In the genomic region with DNA sequence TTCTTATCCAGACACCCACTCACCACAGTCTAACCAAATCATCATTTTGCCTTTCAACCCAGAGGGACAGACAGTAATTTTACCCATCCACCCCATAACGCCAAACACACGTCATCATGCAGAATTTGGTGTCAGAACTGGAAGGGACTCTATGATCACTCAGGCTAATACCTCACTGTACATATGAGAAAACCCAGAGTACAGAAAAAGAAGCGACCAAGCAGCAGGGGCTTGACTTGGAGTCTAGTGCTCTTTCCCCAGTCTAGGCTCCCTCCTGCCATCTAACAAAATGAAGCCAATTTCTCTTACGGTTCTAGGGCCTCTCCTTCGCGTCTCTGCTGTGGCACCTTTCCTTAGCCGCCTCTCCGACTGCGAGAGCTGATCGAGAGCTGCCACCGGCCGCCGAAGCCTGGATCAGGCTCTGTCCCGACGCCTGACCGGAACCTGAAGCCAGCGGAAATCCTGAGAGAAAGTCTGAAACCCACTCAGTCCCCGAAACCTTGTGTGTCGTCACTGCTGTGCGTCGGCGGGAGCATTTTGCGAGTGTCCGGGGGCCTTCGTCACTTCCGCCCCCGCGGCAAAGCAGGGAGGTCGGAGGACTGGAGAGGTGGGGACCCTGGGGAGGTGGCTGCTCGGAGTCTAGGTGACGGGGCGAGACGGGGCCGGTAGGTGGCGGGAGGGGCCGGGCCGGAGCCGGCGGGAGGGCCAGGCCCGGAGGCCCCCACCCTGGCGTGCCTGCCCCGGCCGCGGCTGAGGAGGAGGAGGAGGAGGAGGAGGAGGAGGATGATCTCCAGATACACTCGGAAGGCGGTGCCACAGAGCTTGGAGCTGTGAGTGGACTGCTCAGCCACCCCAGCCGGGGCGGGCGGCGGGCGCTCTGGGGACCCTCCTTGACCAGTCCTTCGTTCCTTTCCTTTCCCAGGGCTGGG, we compare ENCODE assay signal across 8 cellular contexts. TPM values are rescaled to one million over a fixed set of nuclear protein-coding genes. Genes with fewer than 3 reads are reported as not detected.
DNase-seq lines count a peak whose midpoint lies in the region; ATAC-seq and TF ChIP-seq lines count a peak whose summit lies in the region.

A gene (minus strand): TSS at position 452 of the 929 bp plus-strand sequence. CDS start 4,071 bp downstream, outside the sequence.
A gene (plus strand): TSS at position 563 of the 929 bp plus-strand sequence. CDS start 221 bp downstream, at position 784.

- peak within 1 kb of the TSS; percentile 44; the same call in 1 of the 2 replicates for H2AFZ ChIP-seq in Karpas-422 (ENCODE audit: low read length)

- H3K79me2 ChIP-seq in DOHH2 (ENCODE audit: control insufficient read depth, low read length) (peaks cover 61% of the 10 kb centered on the region), Karpas-422 (ENCODE audit: low read length) (peaks cover 74% of the 10 kb centered on the region)

- no peaks in the 10 kb centered on the region for H3K27me3 ChIP-seq in DOHH2 (ENCODE audit: control insufficient read depth, low read length)
- no peaks in the 10 kb centered on the region for H3K27me3 ChIP-seq in Karpas-422 (ENCODE audit: low read length)

- H3K27ac ChIP-seq in DOHH2 (ENCODE audit: low read depth, low read length), result peak within 1 kb of the TSS; percentile 52
- peak within 1 kb of the TSS; percentile 41 for H3K27ac ChIP-seq in Karpas-422 (ENCODE audit: low read length)

- peak within 1 kb of the TSS; percentile 91 for H3K9ac ChIP-seq in Karpas-422 (ENCODE audit: low read length)

- H4K20me1 ChIP-seq in DOHH2 (ENCODE audit: control insufficient read depth, insufficient read depth, low read depth, low read length) (no peaks in the 10 kb centered on the region), Karpas-422 (ENCODE audit: insufficient read depth, low read depth, low read length) (no peaks in the 10 kb centered on the region)

- H3K4me1 ChIP-seq in DOHH2 (ENCODE audit: control insufficient read depth, low read length), result peaks cover 20% of the 10 kb centered on the region
- peaks cover 27% of the 10 kb centered on the region for H3K4me1 ChIP-seq in Karpas-422 (ENCODE audit: low read length)

- ATAC-seq in GM21825 (IDR thresholded peaks at IDR 0.05; ENCODE audit: unreplicated experiment) (peak; percentile 94), naive B cell (ENCODE audit: low read depth in 2 of 2) (peak; percentile 95 to 96)
- peak; percentile 99 for ATAC-seq in stimulated activated memory B cell treated with anti-CD40 and anti-IgM and Interleukin-4, amounts not matched to agents 10 μg/mL and 1 μg/mL and 100 μg/mL, for 72 hours

- H3K9me3 ChIP-seq in DOHH2 (ENCODE audit: control insufficient read depth, insufficient read depth, low read length) (no peaks in the 10 kb centered on the region), Karpas-422 (ENCODE audit: low read length) (no peaks in the 10 kb centered on the region)

- H3K36me3 ChIP-seq in DOHH2 (ENCODE audit: control insufficient read depth, low read length), result peaks cover 24% of the 10 kb centered on the region
- peaks cover 13% of the 10 kb centered on the region; the same call in 1 of the 2 replicates for H3K36me3 ChIP-seq in Karpas-422 (ENCODE audit: insufficient read depth, low read length)

- H3K4me3 Mint-ChIP-seq in naive B cell, result peak within 1 kb of the TSS; percentile 90 to 100 (median 100)
- H3K4me3 Mint-ChIP-seq in stimulated activated memory B cell treated with anti-CD40 and anti-IgM and Interleukin-4, amounts not matched to agents 10 μg/mL and 1 μg/mL and 100 μg/mL, for 72 hours, result peak within 1 kb of the TSS; percentile 99

- peak within 1 kb of the TSS; percentile 97 to 100 (median 100) for H3K27ac Mint-ChIP-seq in naive B cell
- H3K27ac Mint-ChIP-seq in stimulated activated memory B cell treated with anti-CD40 and anti-IgM and Interleukin-4, amounts not matched to agents 10 μg/mL and 1 μg/mL and 100 μg/mL, for 72 hours, result peak within 1 kb of the TSS; percentile 94

- H3K36me3 Mint-ChIP-seq in naive B cell, result peaks cover 2 to 3% of the 10 kb centered on the region in 2 donors
- peaks cover 20% of the 10 kb centered on the region for H3K36me3 Mint-ChIP-seq in stimulated activated memory B cell treated with anti-CD40 and anti-IgM and Interleukin-4, amounts not matched to agents 10 μg/mL and 1 μg/mL and 100 μg/mL, for 72 hours

- no peaks in the 10 kb centered on the region for H3K9me3 Mint-ChIP-seq in naive B cell
- no peaks in the 10 kb centered on the region for H3K9me3 Mint-ChIP-seq in stimulated activated memory B cell treated with anti-CD40 and anti-IgM and Interleukin-4, amounts not matched to agents 10 μg/mL and 1 μg/mL and 100 μg/mL, for 72 hours

- H3K9me2 ChIP-seq in DOHH2 (replicated peaks; ENCODE audit: control insufficient read depth, low read length), result no peaks in the 10 kb centered on the region
- H3K9me2 ChIP-seq in Karpas-422 (replicated peaks; ENCODE audit: insufficient read depth, low read length), result no peaks in the 10 kb centered on the region

- no peak for TF ChIP-seq CTCF in DOHH2 (IDR thresholded peaks at IDR 0.05; ENCODE audit: low read depth, low read length, poor library complexity, severe bottlenecking)

- H3K4me3 ChIP-seq in DOHH2 (ENCODE audit: low read length) (peak within 1 kb of the TSS; percentile 98), Karpas-422 (ENCODE audit: low read length) (peak within 1 kb of the TSS; percentile 93)

- peak within 1 kb of the TSS; percentile 67 for H3K4me2 ChIP-seq in DOHH2 (ENCODE audit: low read length)
- peak within 1 kb of the TSS; percentile 72 for H3K4me2 ChIP-seq in Karpas-422 (ENCODE audit: low read depth, low read length, poor library complexity, severe bottlenecking)

- peak; percentile 97 for DNase-seq in Karpas-422
- DNase-seq in RPMI8226, result peak; percentile 90
- DNase-seq in activated T-helper 1 cell treated with anti-CD3 and anti-CD28 coated beads, Interleukin-2, amount 50 U/mL, for 16 hours (ENCODE audit: low read depth in 1 of 2, low spot score in 1 of 2), result peak; percentile 76 to 86
- DNase-seq in fibroblast of gingiva (ENCODE audit: low read depth), result peak; percentile 92
- DNase-seq in naive B cell, result peak; percentile 92

- H3F3A ChIP-seq in DOHH2 (ENCODE audit: control insufficient read depth, insufficient read depth), result 0 out of 2 replicates have a peak, but pooled peaks cover 3% of the 10 kb centered on the region

- peaks cover 33 to 41% (median 41%) of the 10 kb centered on the region in 3 donors for H3K4me1 Mint-ChIP-seq in naive B cell
- peaks cover 34% of the 10 kb centered on the region for H3K4me1 Mint-ChIP-seq in stimulated activated memory B cell treated with anti-CD40 and anti-IgM and Interleukin-4, amounts not matched to agents 10 μg/mL and 1 μg/mL and 100 μg/mL, for 72 hours

- H3K27me3 Mint-ChIP-seq in naive B cell, result no peaks in the 10 kb centered on the region
- H3K27me3 Mint-ChIP-seq in stimulated activated memory B cell treated with anti-CD40 and anti-IgM and Interleukin-4, amounts not matched to agents 10 μg/mL and 1 μg/mL and 100 μg/mL, for 72 hours, result no peaks in the 10 kb centered on the region

RNA-seq across cellular contexts. Expression of the first gene that starts in this region (rescaled TPM):
- 21.9 and 36.8 TPM in 2 replicates for total RNA-seq in Karpas-422 (2014; rRNA removed; shearing (Covaris generic); ENCODE audit: low replicate concordance)
- polyA plus RNA-seq in naive B cell (ENCODE audit: low read depth in 6 of 6), result 10 to 100 TPM; 25.5 to 32.3 (median 28.5) TPM

RNA-seq across cellular contexts. Expression of the second gene that starts in this region (rescaled TPM):
- 18.7 and 31.5 TPM in 2 replicates for total RNA-seq in Karpas-422 (2014; rRNA removed; shearing (Covaris generic); ENCODE audit: low replicate concordance)
- 1 to 10 TPM; 5.0 to 6.7 (median 5.8) TPM for polyA plus RNA-seq in naive B cell (ENCODE audit: low read depth in 6 of 6)

Comparison
In these comparisons a context has a peak if more than half of its experiments do, and no peak if none do; other contexts are left out.
1. Peak in every context shown above with its lines: DNase-seq, ATAC-seq, H3K4me3 ChIP-seq and H3K27ac ChIP-seq.